ENCODE assay signal across 16 cellular contexts in genomic region chr9:81771606-81772005, GRCh38.
A peak's percentile ranks its signal among the peaks of the same experiment; 100 is the strongest.
DNase-seq lines count a peak whose midpoint lies in the region; ATAC-seq and TF ChIP-seq lines count a peak whose summit lies in the region.
"Had no signal": no experiment of that assay in that cellular context is flagged by ENCODE, and none has a peak within 500 bp of the region (broad histone marks: within the 10 kb centered on the region; RNA-seq: fewer than 3 reads in every experiment).

No MANE protein-coding gene starts in this region.

- H3K4me3 ChIP-seq in CD8-positive, alpha-beta T cell (ENCODE audit: low read depth, low read length) = no peak overlapping the region

- no peaks in the 10 kb centered on the region for H3K9me3 ChIP-seq in CD8-positive, alpha-beta T cell (ENCODE audit: low read length)

- CTCF ChIA-PET in CD8-positive, alpha-beta T cell (lab: Charles Lee) = no interaction called here

- peaks cover 20% of the 10 kb centered on the region for H3K27me3 Mint-ChIP-seq in brain
- no peaks in the 10 kb centered on the region for H3K27me3 Mint-ChIP-seq in CD8-positive, alpha-beta T cell (ENCODE audit: low read depth)
- H3K27me3 Mint-ChIP-seq in progenitor cell of endocrine pancreas = peaks cover 26% of the 10 kb centered on the region
- H3K27me3 Mint-ChIP-seq: activated naive CD8-positive, alpha-beta T cell treated with anti-CD3 and anti-CD28 coated beads, Interleukin-2, amount 50 U/mL, for 24 hours; dendritic cell treated with granulocyte-macrophage colony-stimulating factor and Interleukin-4, amounts not matched to agents 40 ng/mL and 50 ng/mL, for 4 days had no signal

- H3K4me3 Mint-ChIP-seq in brain (no peak overlapping the region), progenitor cell of endocrine pancreas (ENCODE audit: low read depth) (no peak overlapping the region)
- H3K4me3 Mint-ChIP-seq in CD8-positive, alpha-beta T cell = no peak overlapping the region
- H3K4me3 Mint-ChIP-seq: activated naive CD8-positive, alpha-beta T cell treated with anti-CD3 and anti-CD28 coated beads, Interleukin-2, amount 50 U/mL, for 24 hours; dendritic cell treated with granulocyte-macrophage colony-stimulating factor and Interleukin-4, amounts not matched to agents 40 ng/mL and 50 ng/mL, for 4 days; immature natural killer cell; stimulated activated memory B cell treated with anti-CD40 and anti-IgM and Interleukin-4, amounts not matched to agents 10 μg/mL and 1 μg/mL and 100 μg/mL, for 72 hours had no signal

- H3K27ac ChIP-seq in CD8-positive, alpha-beta T cell (ENCODE audit: low read depth, low read length) = no peak overlapping the region

- peak overlapping the region in 3 of 5 experiments; percentile 29 to 48 (median 30) for H3K27ac Mint-ChIP-seq in brain
- no peak overlapping the region for H3K27ac Mint-ChIP-seq in CD8-positive, alpha-beta T cell
- no peak overlapping the region for H3K27ac Mint-ChIP-seq in progenitor cell of endocrine pancreas
- H3K27ac Mint-ChIP-seq: activated naive CD8-positive, alpha-beta T cell treated with anti-CD3 and anti-CD28 coated beads, Interleukin-2, amount 50 U/mL, for 24 hours; dendritic cell treated with granulocyte-macrophage colony-stimulating factor and Interleukin-4, amounts not matched to agents 40 ng/mL and 50 ng/mL, for 4 days; immature natural killer cell; stimulated activated memory B cell treated with anti-CD40 and anti-IgM and Interleukin-4, amounts not matched to agents 10 μg/mL and 1 μg/mL and 100 μg/mL, for 72 hours had no signal

- POLR2A ChIA-PET in CD8-positive, alpha-beta T cell (lab: Charles Lee) = no interaction called here

- intact Hi-C loops in CD8-positive, alpha-beta T cell (cut with DNase I, micrococcal nuclease) = no loop called here

- ATAC-seq in GM21423 (IDR thresholded peaks at IDR 0.05; ENCODE audit: unreplicated experiment) = no peak
- ATAC-seq in CD8-positive, alpha-beta T cell = no peak
- ATAC-seq: activated naive CD8-positive, alpha-beta T cell treated with anti-CD3 and anti-CD28 coated beads, Interleukin-2, amount 50 U/mL, for 24 hours; stimulated activated memory B cell treated with anti-CD40 and anti-IgM and Interleukin-4, amounts not matched to agents 10 μg/mL and 1 μg/mL and 100 μg/mL, for 72 hours had no signal

- no peak for TF ChIP-seq CTCF in brain (conservative IDR thresholded peaks at IDR 0.05)
- TF ChIP-seq CTCF in CD8-positive, alpha-beta T cell (IDR thresholded peaks at IDR 0.05) = no peak
- no peak for TF ChIP-seq CTCF in progenitor cell of endocrine pancreas (IDR thresholded peaks at IDR 0.05; ENCODE audit: unreplicated experiment)

- no peaks in the 10 kb centered on the region for H3K4me1 ChIP-seq in CD8-positive, alpha-beta T cell (ENCODE audit: insufficient read depth, low read length)

- H3K36me3 ChIP-seq in CD8-positive, alpha-beta T cell (ENCODE audit: insufficient read depth, low read length) = no peaks in the 10 kb centered on the region

- DNase-seq in GM03348 (ENCODE audit: low spot score) = peak; percentile 31
- peak; percentile 52 for DNase-seq in MV-4-11 (lab: John Stamatoyannopoulos, UW)
- peak; percentile 76 for DNase-seq in myocyte (ENCODE audit: low read depth)
- DNase-seq in CD8-positive, alpha-beta T cell = no peak
- DNase-seq in progenitor cell of endocrine pancreas (ENCODE audit: low spot score, unreplicated experiment) = no peak
- no peak for DNase-seq in stimulated activated CD4-positive, alpha-beta T cell treated with anti-CD3 and anti-CD28 coated beads, Interleukin-15, amount 100 ng/mL, for 24 hours
- DNase-seq: activated CD4-positive, alpha-beta T cell treated with anti-CD3 and anti-CD28 coated beads for 1 hour; activated naive CD8-positive, alpha-beta T cell treated with anti-CD3 and anti-CD28 coated beads, Interleukin-2, amount 50 U/mL, for 24 hours; H7; immature natural killer cell; stimulated activated CD4-positive, alpha-beta T cell treated with anti-CD3 and anti-CD28 coated beads, Interleukin-4, amount 100 ng/mL, for 24 hours; T-helper 1 cell had no signal

- H3K4me1 Mint-ChIP-seq in brain (peaks cover 8% of the 10 kb centered on the region), progenitor cell of endocrine pancreas (ENCODE audit: low read depth) (peaks cover 9% of the 10 kb centered on the region)
- no peaks in the 10 kb centered on the region for H3K4me1 Mint-ChIP-seq in CD8-positive, alpha-beta T cell (ENCODE audit: low read depth)
- H3K4me1 Mint-ChIP-seq: activated naive CD8-positive, alpha-beta T cell treated with anti-CD3 and anti-CD28 coated beads, Interleukin-2, amount 50 U/mL, for 24 hours; immature natural killer cell; stimulated activated memory B cell treated with anti-CD40 and anti-IgM and Interleukin-4, amounts not matched to agents 10 μg/mL and 1 μg/mL and 100 μg/mL, for 72 hours had no signal

- H3K9me3 Mint-ChIP-seq in brain (peaks cover 3 to 12% (median 6%) of the 10 kb centered on the region in 5 experiments), progenitor cell of endocrine pancreas (ENCODE audit: low read depth) (peaks cover 7% of the 10 kb centered on the region)
- H3K9me3 Mint-ChIP-seq in CD8-positive, alpha-beta T cell = no peaks in the 10 kb centered on the region
- H3K9me3 Mint-ChIP-seq: stimulated activated memory B cell treated with anti-CD40 and anti-IgM and Interleukin-4, amounts not matched to agents 10 μg/mL and 1 μg/mL and 100 μg/mL, for 72 hours had no signal

- no peaks in the 10 kb centered on the region for H3K27me3 ChIP-seq in CD8-positive, alpha-beta T cell (ENCODE audit: insufficient read depth, low read length)

- H3K36me3 Mint-ChIP-seq in brain (no peaks in the 10 kb centered on the region), progenitor cell of endocrine pancreas (ENCODE audit: insufficient read depth) (peaks cover 2% of the 10 kb centered on the region)
- H3K36me3 Mint-ChIP-seq in CD8-positive, alpha-beta T cell = no peaks in the 10 kb centered on the region
- H3K36me3 Mint-ChIP-seq: stimulated activated memory B cell treated with anti-CD40 and anti-IgM and Interleukin-4, amounts not matched to agents 10 μg/mL and 1 μg/mL and 100 μg/mL, for 72 hours had no signal

Comparison
In these comparisons a context has a peak if more than half of its experiments do, and no peak if none do; other contexts are left out.
1. DNase-seq: peak in GM03348 (single experiment), MV-4-11 (single experiment) and myocyte (single experiment); none in CD8-positive, alpha-beta T cell (0 of 7), progenitor cell of endocrine pancreas (single experiment) and stimulated activated CD4-positive, alpha-beta T cell treated with anti-CD3 and anti-CD28 coated beads, Interleukin-15, amount 100 ng/mL, for 24 hours (single experiment).
2. H3K27ac Mint-ChIP-seq: peak in brain (3 of 5); none in CD8-positive, alpha-beta T cell (single experiment) and progenitor cell of endocrine pancreas (single experiment).